14 cellular contexts compared by ENCODE assay signal in genomic region chr21:42680429-42680828, GRCh38. TPM values are rescaled to one million over a fixed set of nuclear protein-coding genes. Genes with fewer than 3 reads are reported as not detected.
A peak's percentile ranks its signal among the peaks of the same experiment; 100 is the strongest.
DNase-seq lines count a peak whose midpoint lies in the region; ATAC-seq and TF ChIP-seq lines count a peak whose summit lies in the region.
"Had no signal": no experiment of that assay in that cellular context is flagged by ENCODE, and none has a peak within 500 bp of the region (broad histone marks: within the 10 kb centered on the region; RNA-seq: fewer than 3 reads in every experiment).

No MANE protein-coding gene starts in this region.

- no peak overlapping the region for H3K4ac ChIP-seq in trophoblast cell (ENCODE audit: low read depth, low read length)

- CTCF ChIA-PET in T-cell (lab: Charles Lee), result no interaction called here

- H3K79me2 ChIP-seq in trophoblast cell (ENCODE audit: control insufficient read depth, insufficient read depth, low read length, poor library complexity) (no peaks in the 10 kb centered on the region), GM23248 (ENCODE audit: insufficient read depth) (no peaks in the 10 kb centered on the region)

- H3K27ac Mint-ChIP-seq in T-cell, result peak overlapping the region in 1 of 2 donors; percentile 15

- in situ Hi-C loops in GM23248 (cut with MboI), result no loop called here

- no peak overlapping the region for H4K91ac ChIP-seq in trophoblast cell (ENCODE audit: low read depth, low read length)

- intact Hi-C loops in ascending aorta (cut with DNase I), result no loop called here

- peaks cover 6% of the 10 kb centered on the region for H3K36me3 Mint-ChIP-seq in T-cell
- H3K36me3 Mint-ChIP-seq: CD8-positive, alpha-beta T cell had no signal

- H3K27me3 Mint-ChIP-seq in T-cell, result peaks cover 0 to 1% of the 10 kb centered on the region in 2 donors

- H3K14ac ChIP-seq in trophoblast cell (ENCODE audit: low read length), result no peak overlapping the region

- H2BK120ac ChIP-seq in trophoblast cell (ENCODE audit: insufficient read depth, low read length, poor library complexity), result no peak overlapping the region

- no peaks in the 10 kb centered on the region for H3K9me3 Mint-ChIP-seq in T-cell
- H3K9me3 Mint-ChIP-seq: CD8-positive, alpha-beta T cell; H9 had no signal

- H3K18ac ChIP-seq in trophoblast cell (ENCODE audit: low read length), result no peak overlapping the region

- H2AFZ ChIP-seq in trophoblast cell (ENCODE audit: insufficient read depth, low read length, poor library complexity) (no peak overlapping the region), GM23248 (no peak overlapping the region)

- H3K4me3 ChIP-seq in trophoblast cell (ENCODE audit: low read depth, low read length) (no peak overlapping the region), GM23248 (no peak overlapping the region), ascending aorta (no peak overlapping the region)

- H3K79me1 ChIP-seq in trophoblast cell (ENCODE audit: low read length), result no peaks in the 10 kb centered on the region

- H3K9me2 ChIP-seq in GM23248 (ENCODE audit: insufficient read depth), result no peaks in the 10 kb centered on the region

- H3K9ac ChIP-seq in trophoblast cell (ENCODE audit: low read length) (peak overlapping the region; percentile 32), GM23248 (no peak overlapping the region)

- no peaks in the 10 kb centered on the region for H4K20me1 ChIP-seq in GM23248 (ENCODE audit: insufficient read depth)

- peak overlapping the region in 2 of 3 donors; percentile 9 to 84 for H3K4me3 Mint-ChIP-seq in T-cell
- H3K4me3 Mint-ChIP-seq: H9 had no signal

- no peak overlapping the region for H2BK12ac ChIP-seq in trophoblast cell (ENCODE audit: low read length)

- no peak overlapping the region for H3K23ac ChIP-seq in trophoblast cell (ENCODE audit: low read length)

- H3K27me3 ChIP-seq in trophoblast cell (ENCODE audit: insufficient read depth, low read length) (no peaks in the 10 kb centered on the region), GM23248 (replicated peaks; ENCODE audit: insufficient read depth) (peaks cover 29% of the 10 kb centered on the region), ascending aorta (no peaks in the 10 kb centered on the region)

- POLR2A ChIA-PET in T-cell (lab: Charles Lee), result interaction anchor here in 1 of 2 donors (0.6 kb wide), 1 partner anchor 25 kb away, joined by 3 read pairs; no protein-coding TSS in a partner anchor

- no peaks in the 10 kb centered on the region for H3K36me3 ChIP-seq in KOPT-K1 (ENCODE audit: insufficient read depth, low read length)
- H3K36me3 ChIP-seq in trophoblast cell (ENCODE audit: control insufficient read depth in 1 of 2, insufficient read depth in 2 of 2, low read length in 2 of 2), result peaks cover 0 to 3% of the 10 kb centered on the region in 2 experiments
- H3K36me3 ChIP-seq in GM23248 (ENCODE audit: low read depth), result no peaks in the 10 kb centered on the region
- H3K36me3 ChIP-seq in ascending aorta, result no peaks in the 10 kb centered on the region

- H2BK5ac ChIP-seq in trophoblast cell (ENCODE audit: low read depth, low read length, poor library complexity), result no peak overlapping the region

- no peak overlapping the region for H2AK5ac ChIP-seq in trophoblast cell (ENCODE audit: low read length)

- no peak overlapping the region for H4K8ac ChIP-seq in trophoblast cell (ENCODE audit: low read depth, low read length)

- H3K4me1 ChIP-seq in trophoblast cell (ENCODE audit: control insufficient read depth in 1 of 2, insufficient read depth in 2 of 2, low read length in 2 of 2) (peaks cover 16 to 18% of the 10 kb centered on the region in 2 experiments), GM23248 (ENCODE audit: insufficient read depth) (no peaks in the 10 kb centered on the region), ascending aorta (no peaks in the 10 kb centered on the region)
- H3K4me1 ChIP-seq: Caco-2 had no signal

- H3K4me2 ChIP-seq in trophoblast cell (ENCODE audit: low read length) (no peak overlapping the region), GM23248 (ENCODE audit: unreplicated experiment) (no peak overlapping the region)

- H3K9me3 ChIP-seq in KOPT-K1 (ENCODE audit: insufficient read depth, low read length, poor library complexity, severe bottlenecking) (no peaks in the 10 kb centered on the region), trophoblast cell (ENCODE audit: insufficient read depth, low read depth, low read length) (peaks cover 5% of the 10 kb centered on the region), GM23248 (ENCODE audit: low read depth) (no peaks in the 10 kb centered on the region), ascending aorta (no peaks in the 10 kb centered on the region)
- H3K9me3 ChIP-seq: Caco-2 had no signal

- no CpG with 5 or more reads among the region's 11 CpGs for WGBS in trophoblast cell (ENCODE audit: extremely low coverage, insufficient coverage, insufficient read length)
- WGBS in GM23248 (ENCODE audit: low coverage in 1 of 2, low lambda C conversion rate in 2 of 2, missing lambda C conversion rate in 2 of 2), 2 experiments, result 47 to 49% methylated on average over 7 to 11 of the region's 11 CpGs

- TF ChIP-seq CTCF in ascending aorta (IDR thresholded peaks at IDR 0.05), result no peak

- ATAC-seq in T-cell (replicated peaks in 1 of 4), result no peak
- ATAC-seq: CD8-positive, alpha-beta T cell; HCT116 had no signal

- peak overlapping the region; percentile 95 for H3K27ac ChIP-seq in KOPT-K1 (ENCODE audit: low read depth, low read length, poor library complexity, severe bottlenecking)
- H3K27ac ChIP-seq in trophoblast cell (ENCODE audit: low read depth, low read length), result no peak overlapping the region
- H3K27ac ChIP-seq in GM23248, result no peak overlapping the region
- H3K27ac ChIP-seq in substantia nigra (ENCODE audit: low read depth, low read length, poor library complexity, severe bottlenecking), result no peak overlapping the region
- H3K27ac ChIP-seq in ascending aorta, result no peak overlapping the region

- no peaks in the 10 kb centered on the region for H3F3A ChIP-seq in GM23248 (ENCODE audit: insufficient read depth)

- DNase-seq in T-cell (no peak), trophoblast cell (no peak), GM23248 (no peak), substantia nigra (lab: John Stamatoyannopoulos, UW) (no peak), ascending aorta (ENCODE audit: low spot score in 2 of 2) (no peak)
- no peak for DNase-seq in stimulated activated naive CD4-positive, alpha-beta T cell (lab: John Stamatoyannopoulos, UW)
- DNase-seq: C1 segment of cervical spinal cord, Caco-2, DMS79, H9 had no signal

- no peak overlapping the region for H4K12ac ChIP-seq in trophoblast cell (ENCODE audit: low read depth, low read length)

- peaks cover 57 to 71% (median 63%) of the 10 kb centered on the region in 3 donors for H3K4me1 Mint-ChIP-seq in T-cell

RNA-seq across cellular contexts. Expression of gene PDE9A, which starts 27.0 kb away (rescaled TPM):
- total RNA-seq in T-cell (10 to 100 TPM; 11.5 to 18.3 (median 16.1) TPM), ascending aorta (2.2 TPM)
- polyA plus RNA-seq in trophoblast cell (2013), result 17.4 and 18.5 TPM in 2 replicates
- total RNA-seq in GM23248 (2014; rRNA removed; shearing (Covaris generic)), result not detected in 2 replicates
- polyA plus RNA-seq in GM23248 (2016; fragmentation: Nextera tagmentation; extraction: Ambion mirVana), result not detected in 2 replicates
- total RNA-seq: A172 had no signal
